In genomic region chr2:29154610-29155009, GRCh38 we compare ENCODE assay signal across 21 cellular contexts.
"Had no signal": no experiment of that assay in that cellular context is flagged by ENCODE, and none has a peak within 500 bp of the region (broad histone marks: within the 10 kb centered on the region; RNA-seq: fewer than 3 reads in every experiment).

No MANE protein-coding gene starts in this region.

- H3K27ac ChIP-seq: coronary artery, prostate gland, right atrium auricular region, stomach, thyroid gland, vagina had no signal

- H3K4me1 Mint-ChIP-seq: memory B cell had no signal

- H3K4me1 ChIP-seq: prostate gland, stomach, vagina had no signal

- H3K4me2 ChIP-seq: smooth muscle cell had no signal

- ATAC-seq: left lobe of liver, sciatic nerve had no signal

- H3K9me3 ChIP-seq: prostate gland, right atrium auricular region, stomach, thyroid gland, vagina had no signal

- H3K4me3 ChIP-seq: coronary artery, lung, prostate gland, right atrium auricular region, smooth muscle cell, stomach, thyroid gland, vagina had no signal

- H3K27me3 Mint-ChIP-seq: memory B cell had no signal

- H3K36me3 ChIP-seq: prostate gland had no signal

- H3K4me3 Mint-ChIP-seq: memory B cell, nephron progenitor cell had no signal

- H3K9me3 Mint-ChIP-seq: memory B cell had no signal

- H3K27ac Mint-ChIP-seq: memory B cell, nephron progenitor cell had no signal

- DNase-seq: hypothalamus; kidney; nephron progenitor cell; nucleus accumbens; stimulated activated CD4-positive, alpha-beta T cell treated with anti-CD3 and anti-CD28 coated beads, Interleukin-12 subunit alpha, Interleukin-12 subunit beta, amount 100 ng/mL, for 4 hours; stimulated activated CD4-positive, alpha-beta T cell treated with anti-CD3 and anti-CD28 coated beads, Interleukin-1b, Interleukin-23, amount 100 ng/mL, for 48 hours; stimulated activated CD4-positive, alpha-beta T cell treated with anti-CD3 and anti-CD28 coated beads, Interleukin-4, amount 100 ng/mL, for 1 hour; stimulated activated CD8-positive, alpha-beta memory T cell treated with anti-CD3 and anti-CD28 coated beads, Interleukin-4, amount 100 ng/mL, for 48 hours; stimulated activated naive CD4-positive, alpha-beta T cell treated with Interleukin-2 at 50 U/mL for 16 hours; stomach; thyroid gland; trophoblast cell had no signal

- H3K27me3 ChIP-seq: right atrium auricular region, stomach, thyroid gland, vagina had no signal
